22 cellular contexts compared by ENCODE assay signal in the genomic region with DNA sequence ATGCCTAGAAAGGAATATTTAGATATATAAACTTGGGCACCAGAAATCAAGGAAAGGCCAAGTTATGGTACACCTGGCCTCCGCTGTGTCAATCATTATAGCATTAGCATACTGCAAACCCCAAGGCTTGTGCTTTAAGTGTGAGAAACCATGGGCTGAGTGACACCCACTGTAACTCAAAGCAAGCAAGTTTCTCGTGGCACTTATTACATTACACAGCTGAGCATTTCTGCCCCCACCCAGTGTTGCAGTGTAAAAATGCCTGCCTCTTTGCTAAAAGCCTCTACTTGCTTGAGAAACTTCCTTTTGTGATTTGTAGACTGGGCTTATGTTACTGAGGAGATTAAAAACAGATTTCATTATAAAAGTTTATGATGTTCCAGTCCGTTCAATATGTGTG.
DNase-seq lines count a peak whose midpoint lies in the region; ATAC-seq and TF ChIP-seq lines count a peak whose summit lies in the region.
"Had no signal": no experiment of that assay in that cellular context is flagged by ENCODE, and none has a peak within 500 bp of the region (broad histone marks: within the 10 kb centered on the region; RNA-seq: fewer than 3 reads in every experiment).

No MANE protein-coding gene starts in this region.

- intact Hi-C loops in head of caudate nucleus (cut with DNase I) = no loop called here
- intact Hi-C loops in sigmoid colon (cut with DNase I) = loop anchor here (5.0 kb wide), 1 partner anchor 32 kb away; no protein-coding TSS in a partner anchor
- intact Hi-C loops in MCF 10A (cut with micrococcal nuclease) = loop anchor here (2.0 kb wide), 1 partner anchor 27 kb away; no protein-coding TSS in a partner anchor

- no peak for ATAC-seq in HG03025 (IDR thresholded peaks at IDR 0.05; ENCODE audit: low FRiP score, unreplicated experiment)
- ATAC-seq: A549; CD8-positive, alpha-beta T cell; Right ventricle myocardium inferior had no signal

- no peak overlapping the region for H3K4me2 ChIP-seq in GM23248 (ENCODE audit: unreplicated experiment)
- H3K4me2 ChIP-seq: A549, BLaER1 had no signal

- TF ChIP-seq CTCF in sigmoid colon (IDR thresholded peaks at IDR 0.05) = no peak
- TF ChIP-seq CTCF in MCF 10A (IDR thresholded peaks at IDR 0.05; ENCODE audit: unreplicated experiment) = no peak

- POLR2A ChIA-PET in MCF 10A (lab: Yijun Ruan, JAX) = interaction anchor here (0.5 to 1.8 kb wide), 4 partner anchors 8 to 30 kb away, joined by 3 to 8 read pairs (median 4); no protein-coding TSS in a partner anchor

- H3K9me3 ChIP-seq in GM23248 (ENCODE audit: low read depth) (no peaks in the 10 kb centered on the region), adipocyte (ENCODE audit: control insufficient read depth, low read length) (no peaks in the 10 kb centered on the region), sigmoid colon (no peaks in the 10 kb centered on the region)
- H3K9me3 ChIP-seq: A549, BLaER1, HAP-1 had no signal

- H3K27me3 Mint-ChIP-seq in MCF 10A (ENCODE audit: insufficient read depth, unreplicated experiment) = no peaks in the 10 kb centered on the region

- DNase-seq in GM23248 (peak; percentile 20), adipocyte (ENCODE audit: low read depth) (peak; percentile 53), head of caudate nucleus (peak in 23 of 42 donors; percentile 18 to 81 (median 42)), sigmoid colon (no peak), NCI-H1930 (lab: John Stamatoyannopoulos, UW) (no peak), MCF 10A (ENCODE audit: unreplicated experiment) (no peak)
- DNase-seq in activated CD4-positive, CD25-positive, alpha-beta regulatory T cell treated with anti-CD3 and anti-CD28 coated beads, Interleukin-2, amount 50 U/mL, for 72 hours = no peak
- DNase-seq: CD8-positive, alpha-beta T cell; DMS79; Kasumi-1; MM.1S; NCI-H1092; NCI-H146; NCI-H2081; NCI-H510A; NCI-H748 treated with DMSO at 0.1 percent for 48 hours; NK-92 treated with Interleukin-12 subunit alpha and Interleukin-12 subunit beta, amount 100 ng/mL, for 24 hours had no signal

- H2AFZ ChIP-seq in GM23248 = no peak overlapping the region

- H3K27ac Mint-ChIP-seq in MCF 10A (ENCODE audit: low read depth, unreplicated experiment) = no peak overlapping the region
- H3K27ac Mint-ChIP-seq: CD8-positive, alpha-beta T cell had no signal

- no peaks in the 10 kb centered on the region for H3K9me2 ChIP-seq in GM23248 (ENCODE audit: insufficient read depth)

- H3K36me3 ChIP-seq in GM23248 (ENCODE audit: low read depth) (no peaks in the 10 kb centered on the region), adipocyte (ENCODE audit: control insufficient read depth, insufficient read depth, low read length, severe bottlenecking) (no peaks in the 10 kb centered on the region), sigmoid colon (no peaks in the 10 kb centered on the region)
- H3K36me3 ChIP-seq: HAP-1 had no signal

- no peaks in the 10 kb centered on the region for H3K79me2 ChIP-seq in GM23248 (ENCODE audit: insufficient read depth)

- H3K9me3 Mint-ChIP-seq in MCF 10A (ENCODE audit: unreplicated experiment) = no peaks in the 10 kb centered on the region
- H3K9me3 Mint-ChIP-seq: CD8-positive, alpha-beta T cell had no signal

- H3K4me1 ChIP-seq in GM23248 (ENCODE audit: insufficient read depth) (peaks cover 37% of the 10 kb centered on the region), adipocyte (ENCODE audit: control insufficient read depth, insufficient read depth, low read length) (peaks cover 26% of the 10 kb centered on the region), sigmoid colon (peaks cover 0 to 37% (median 34%) of the 10 kb centered on the region in 4 donors)
- H3K4me1 ChIP-seq: BLaER1 had no signal

- H3K27me3 ChIP-seq in GM23248 (replicated peaks; ENCODE audit: insufficient read depth) (no peaks in the 10 kb centered on the region), adipocyte (replicated peaks; ENCODE audit: control insufficient read depth, insufficient read depth, low read length) (no peaks in the 10 kb centered on the region), sigmoid colon (no peaks in the 10 kb centered on the region)
- H3K27me3 ChIP-seq: BLaER1 had no signal

- BruUV-seq in MCF 10A (replicated peaks; lab: Mats Ljungman, UMichigan) = no TSS peak

- no peak overlapping the region for H3K4me3 ChIP-seq in GM23248
- H3K4me3 ChIP-seq in adipocyte (ENCODE audit: low read length) = no peak overlapping the region
- H3K4me3 ChIP-seq in sigmoid colon = no peak overlapping the region
- H3K4me3 ChIP-seq: A549, BLaER1, HAP-1 had no signal

- in situ Hi-C loops in GM23248 (cut with MboI) = no loop called here

- H3K9ac ChIP-seq in GM23248 = no peak overlapping the region
- H3K9ac ChIP-seq in adipocyte (ENCODE audit: low read length) = no peak overlapping the region
- H3K9ac ChIP-seq: BLaER1 had no signal

- no peak overlapping the region for H3K4me3 Mint-ChIP-seq in MCF 10A (ENCODE audit: unreplicated experiment)
- H3K4me3 Mint-ChIP-seq: CD8-positive, alpha-beta T cell had no signal

- H3F3A ChIP-seq in GM23248 (ENCODE audit: insufficient read depth) = peaks cover 37% of the 10 kb centered on the region

- TF ChIP-seq POLR2A in sigmoid colon (IDR thresholded peaks at IDR 0.05) = no peak

- H3K36me3 Mint-ChIP-seq in MCF 10A (ENCODE audit: insufficient read depth, unreplicated experiment) = peaks cover 8% of the 10 kb centered on the region

- H3K4me1 Mint-ChIP-seq in MCF 10A (ENCODE audit: insufficient read depth, unreplicated experiment) = peaks cover 23% of the 10 kb centered on the region

- H3K27ac ChIP-seq in GM23248 (0 out of 2 replicates have a peak overlapping the region, but pooled peaks have one; percentile 85), sigmoid colon (peak overlapping the region in 3 of 4 donors; percentile 66 to 72 (median 69))
- H3K27ac ChIP-seq: A549, BLaER1 had no signal

- 66% methylated on average over 3 of the region's 3 CpGs for WGBS in GM23248 (ENCODE audit: low coverage in 1 of 2, low lambda C conversion rate in 2 of 2, missing lambda C conversion rate in 2 of 2), 2 experiments
- WGBS in sigmoid colon, 2 donors = 63 to 82% methylated on average over 3 of the region's 3 CpGs

- H4K20me1 ChIP-seq in GM23248 (ENCODE audit: insufficient read depth) = no peaks in the 10 kb centered on the region
- H4K20me1 ChIP-seq: BLaER1 had no signal

- CTCF ChIA-PET in MCF 10A (lab: Yijun Ruan, JAX) = interaction anchor here (1.2 kb wide), 1 partner anchor 47 kb away, joined by 3 read pairs; no protein-coding TSS in a partner anchor

- no peak for TF ChIP-seq EP300 in sigmoid colon (IDR thresholded peaks at IDR 0.05)

Comparison
In these comparisons a context has a peak if more than half of its experiments do, and no peak if none do; other contexts are left out.
1. DNase-seq: peak in GM23248 (single experiment), adipocyte (single experiment) and head of caudate nucleus (23 of 42); none in sigmoid colon (single experiment), activated CD4-positive, CD25-positive, alpha-beta regulatory T cell treated with anti-CD3 and anti-CD28 coated beads, Interleukin-2, amount 50 U/mL, for 72 hours (single experiment), NCI-H1930 (0 of 2) and MCF 10A (single experiment).